Comparison of ENCODE assay signal across 37 cellular contexts in the genomic region with DNA sequence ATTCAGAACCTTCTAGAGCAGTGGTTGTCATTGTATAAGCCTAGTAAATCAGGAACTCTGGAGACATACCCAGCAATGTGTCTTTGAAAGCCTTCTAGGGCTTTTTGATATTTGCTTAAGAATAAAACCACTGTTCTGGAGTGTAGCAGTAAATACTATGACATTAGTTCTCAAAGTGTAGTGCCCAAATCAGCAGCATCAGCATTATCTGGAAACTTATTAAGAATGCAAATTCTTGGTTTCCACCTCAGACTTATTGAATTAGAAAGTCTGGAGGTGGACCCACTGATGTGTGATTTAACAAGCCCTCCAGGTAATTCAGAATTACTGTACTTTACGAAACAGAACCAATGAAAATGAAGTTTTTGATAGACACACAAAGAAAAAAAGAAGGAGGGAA.
"Had no signal": no experiment of that assay in that cellular context is flagged by ENCODE, and none has a peak within 500 bp of the region (broad histone marks: within the 10 kb centered on the region; RNA-seq: fewer than 3 reads in every experiment).

No MANE protein-coding gene starts in this region.

- DNase-seq: activated B cell treated with CpG ODN at 0.5 μM for 24 hours; activated CD4-positive, alpha-beta memory T cell treated with anti-CD3 and anti-CD28 coated beads, Interleukin-2, amount 10 ng/mL, durations not matched to agents 7 days and 5 days; activated CD4-positive, alpha-beta T cell treated with anti-CD3 and anti-CD28 coated beads for 4 hours; activated CD4-positive, alpha-beta T cell treated with anti-CD3 and anti-CD28 coated beads, Interleukin-2, amount 10 ng/mL, durations not matched to agents 24 days and 14 days; activated CD4-positive, alpha-beta T cell treated with anti-CD3 and anti-CD28 coated beads, Interleukin-2, amount 50 U/mL, for 48 hours; activated CD4-positive, CD25-positive, alpha-beta regulatory T cell treated with anti-CD3 and anti-CD28 coated beads, Interleukin-2, amount 50 U/mL, for 72 hours; activated CD8-positive, alpha-beta memory T cell treated with anti-CD3 and anti-CD28 coated beads for 24 hours; activated CD8-positive, alpha-beta memory T cell treated with anti-CD3 and anti-CD28 coated beads, Interleukin-2, amount 10 ng/mL, durations not matched to agents 7 days and 5 days; activated CD8-positive, alpha-beta memory T cell treated with anti-CD3 and anti-CD28 coated beads, Interleukin-2, amount 50 U/mL, for 48 hours; activated CD8-positive, alpha-beta T cell treated with anti-CD3 and anti-CD28 coated beads, Interleukin-2, amount 10 ng/mL, durations not matched to agents 7 days and 5 days; activated effector memory CD4-positive, alpha-beta T cell treated with Interleukin-2 at 50 U/mL for 16 hours; activated gamma-delta T cell; activated naive CD4-positive, alpha-beta T cell treated with anti-CD3 and anti-CD28 coated beads, Interleukin-2, amount 10 ng/mL, durations not matched to agents 7 days and 5 days; activated naive CD4-positive, alpha-beta T cell treated with Interleukin-2 at 50 U/mL for 16 hours; activated naive CD8-positive, alpha-beta T cell treated with anti-CD3 and anti-CD28 coated beads, Interleukin-2, amount 10 ng/mL, durations not matched to agents 7 days and 5 days; activated naive CD8-positive, alpha-beta T cell treated with anti-CD3 and anti-CD28 coated beads, Interleukin-2, amount 50 U/mL, for 24 hours; activated T-cell treated with anti-CD3 and anti-CD28 coated beads, Interleukin-2, amount 50 U/mL, for 24 hours; activated T-cell treated with anti-CD3 and anti-CD28 coated beads, Interleukin-2, amount 50 U/mL, for 48 hours; amygdala; anterior cingulate cortex; caudate nucleus; cerebellar nuclear complex; T-helper 1 cell; T-helper 2 cell; T-helper 9 cell had no signal

- H3K9me3 ChIP-seq: ascending aorta had no signal

- H3K27me3 Mint-ChIP-seq: activated B cell treated with CpG ODN at 0.5 μM for 24 hours; activated CD4-positive, alpha-beta memory T cell treated with anti-CD3 and anti-CD28 coated beads, Interleukin-2, amount 10 ng/mL, durations not matched to agents 7 days and 5 days; activated CD4-positive, alpha-beta T cell treated with anti-CD3 and anti-CD28 coated beads, Interleukin-2, amount 10 ng/mL, durations not matched to agents 24 days and 14 days; activated CD8-positive, alpha-beta memory T cell treated with anti-CD3 and anti-CD28 coated beads, Interleukin-2, amount 10 ng/mL, durations not matched to agents 7 days and 5 days; activated naive CD4-positive, alpha-beta T cell treated with anti-CD3 and anti-CD28 coated beads, Interleukin-2, amount 10 ng/mL, durations not matched to agents 7 days and 5 days; activated naive CD8-positive, alpha-beta T cell; activated naive CD8-positive, alpha-beta T cell treated with anti-CD3 and anti-CD28 coated beads, Interleukin-2, amount 10 ng/mL, durations not matched to agents 7 days and 5 days; activated T-cell treated with anti-CD3 and anti-CD28 coated beads, Interleukin-2, amount 50 U/mL, for 24 hours; brain; central memory CD8-positive, alpha-beta T cell had no signal

- H3K36me3 Mint-ChIP-seq: activated CD8-positive, alpha-beta memory T cell treated with anti-CD3 and anti-CD28 coated beads, Interleukin-2, amount 10 ng/mL, durations not matched to agents 7 days and 5 days; activated naive CD4-positive, alpha-beta T cell treated with anti-CD3 and anti-CD28 coated beads, Interleukin-2, amount 10 ng/mL, durations not matched to agents 7 days and 5 days; activated naive CD4-positive, alpha-beta T cell treated with anti-CD3 and anti-CD28 coated beads, Interleukin-2, amount 50 U/mL, for 24 hours; activated naive CD8-positive, alpha-beta T cell; activated naive CD8-positive, alpha-beta T cell treated with anti-CD3 and anti-CD28 coated beads, Interleukin-2, amount 10 ng/mL, durations not matched to agents 7 days and 5 days; brain had no signal

- H3K4me1 Mint-ChIP-seq: activated B cell treated with CpG ODN at 0.5 μM for 24 hours; activated CD4-positive, alpha-beta memory T cell treated with anti-CD3 and anti-CD28 coated beads, Interleukin-2, amount 10 ng/mL, durations not matched to agents 7 days and 5 days; activated CD4-positive, alpha-beta T cell treated with anti-CD3 and anti-CD28 coated beads, Interleukin-2, amount 10 ng/mL, durations not matched to agents 24 days and 14 days; activated CD8-positive, alpha-beta memory T cell treated with anti-CD3 and anti-CD28 coated beads, Interleukin-2, amount 10 ng/mL, durations not matched to agents 7 days and 5 days; activated naive CD4-positive, alpha-beta T cell treated with anti-CD3 and anti-CD28 coated beads, Interleukin-2, amount 10 ng/mL, durations not matched to agents 7 days and 5 days; activated naive CD4-positive, alpha-beta T cell treated with anti-CD3 and anti-CD28 coated beads, Interleukin-2, amount 50 U/mL, for 24 hours; activated naive CD8-positive, alpha-beta T cell treated with anti-CD3 and anti-CD28 coated beads, Interleukin-2, amount 10 ng/mL, durations not matched to agents 7 days and 5 days; activated naive CD8-positive, alpha-beta T cell treated with anti-CD3 and anti-CD28 coated beads, Interleukin-2, amount 50 U/mL, for 24 hours; central memory CD8-positive, alpha-beta T cell had no signal

- H3K27ac Mint-ChIP-seq: activated B cell treated with CpG ODN at 0.5 μM for 24 hours; activated CD4-positive, alpha-beta memory T cell treated with anti-CD3 and anti-CD28 coated beads, Interleukin-2, amount 10 ng/mL, durations not matched to agents 7 days and 5 days; activated CD4-positive, alpha-beta T cell treated with anti-CD3 and anti-CD28 coated beads, Interleukin-2, amount 10 ng/mL, durations not matched to agents 24 days and 14 days; activated CD8-positive, alpha-beta memory T cell treated with anti-CD3 and anti-CD28 coated beads, Interleukin-2, amount 10 ng/mL, durations not matched to agents 7 days and 5 days; activated CD8-positive, alpha-beta T cell treated with anti-CD3 and anti-CD28 coated beads, Interleukin-2, amount 10 ng/mL, durations not matched to agents 7 days and 5 days; activated naive CD4-positive, alpha-beta T cell treated with anti-CD3 and anti-CD28 coated beads, Interleukin-2, amount 10 ng/mL, durations not matched to agents 7 days and 5 days; activated naive CD4-positive, alpha-beta T cell treated with anti-CD3 and anti-CD28 coated beads, Interleukin-2, amount 50 U/mL, for 24 hours; activated naive CD8-positive, alpha-beta T cell; activated naive CD8-positive, alpha-beta T cell treated with anti-CD3 and anti-CD28 coated beads, Interleukin-2, amount 10 ng/mL, durations not matched to agents 7 days and 5 days; activated naive CD8-positive, alpha-beta T cell treated with anti-CD3 and anti-CD28 coated beads, Interleukin-2, amount 50 U/mL, for 24 hours; activated T-cell treated with anti-CD3 and anti-CD28 coated beads, Interleukin-2, amount 50 U/mL, for 24 hours; activated T-helper 2 cell treated with anti-CD3 and anti-CD28 coated beads, Interferon-gamma antibody, Interleukin-2, Interleukin-4, amounts not matched to agents 10 μg/mL and 5 μg/mL and 100 μg/mL, durations not matched to agents 14 hours and 24 hours and 36 hours; brain; T-helper 1 cell treated with Interleukin-12 subunit alpha and Interleukin-12 subunit beta and Interleukin-4 antibody, amounts not matched to agents 30 μg/mL and 1 μg/mL, for 36 hours; T-helper 2 cell treated with Interferon-gamma antibody and Interleukin-4, amounts not matched to agents 5 μg/mL and 100 μg/mL, for 36 hours had no signal

- H3K4me3 ChIP-seq: ascending aorta, cardiac muscle cell had no signal

- ATAC-seq: activated CD8-positive, alpha-beta memory T cell treated with anti-CD3 and anti-CD28 coated beads, Interleukin-2, amount 10 ng/mL, durations not matched to agents 7 days and 5 days; activated CD8-positive, alpha-beta T cell treated with anti-CD3 and anti-CD28 coated beads, Interleukin-2, amount 10 ng/mL, durations not matched to agents 7 days and 5 days; activated naive CD8-positive, alpha-beta T cell treated with anti-CD3 and anti-CD28 coated beads, Interleukin-2, amount 50 U/mL, for 24 hours had no signal

- H3K9me3 Mint-ChIP-seq: activated B cell treated with CpG ODN at 0.5 μM for 24 hours; activated CD4-positive, alpha-beta memory T cell treated with anti-CD3 and anti-CD28 coated beads, Interleukin-2, amount 10 ng/mL, durations not matched to agents 7 days and 5 days; activated CD4-positive, alpha-beta T cell treated with anti-CD3 and anti-CD28 coated beads, Interleukin-2, amount 10 ng/mL, durations not matched to agents 24 days and 14 days; activated naive CD4-positive, alpha-beta T cell treated with anti-CD3 and anti-CD28 coated beads, Interleukin-2, amount 10 ng/mL, durations not matched to agents 7 days and 5 days; activated naive CD4-positive, alpha-beta T cell treated with anti-CD3 and anti-CD28 coated beads, Interleukin-2, amount 50 U/mL, for 24 hours; activated naive CD8-positive, alpha-beta T cell treated with anti-CD3 and anti-CD28 coated beads, Interleukin-2, amount 10 ng/mL, durations not matched to agents 7 days and 5 days; activated naive CD8-positive, alpha-beta T cell treated with anti-CD3 and anti-CD28 coated beads, Interleukin-2, amount 50 U/mL, for 24 hours; activated T-cell treated with anti-CD3 and anti-CD28 coated beads, Interleukin-2, amount 50 U/mL, for 24 hours; activated T-helper 2 cell treated with anti-CD3 and anti-CD28 coated beads, Interferon-gamma antibody, Interleukin-2, Interleukin-4, amounts not matched to agents 10 μg/mL and 5 μg/mL and 100 μg/mL, durations not matched to agents 14 hours and 24 hours and 36 hours; brain; central memory CD8-positive, alpha-beta T cell; T-helper 1 cell treated with Interleukin-12 subunit alpha and Interleukin-12 subunit beta and Interleukin-4 antibody, amounts not matched to agents 30 μg/mL and 1 μg/mL, for 36 hours; T-helper 2 cell treated with Interferon-gamma antibody and Interleukin-4, amounts not matched to agents 5 μg/mL and 100 μg/mL, for 36 hours had no signal

- H3K4me3 Mint-ChIP-seq: activated B cell treated with CpG ODN at 0.5 μM for 24 hours; activated CD4-positive, alpha-beta memory T cell treated with anti-CD3 and anti-CD28 coated beads, Interleukin-2, amount 10 ng/mL, durations not matched to agents 7 days and 5 days; activated CD4-positive, alpha-beta T cell treated with anti-CD3 and anti-CD28 coated beads, Interleukin-2, amount 10 ng/mL, durations not matched to agents 24 days and 14 days; activated CD8-positive, alpha-beta memory T cell treated with anti-CD3 and anti-CD28 coated beads, Interleukin-2, amount 10 ng/mL, durations not matched to agents 7 days and 5 days; activated CD8-positive, alpha-beta T cell treated with anti-CD3 and anti-CD28 coated beads, Interleukin-2, amount 10 ng/mL, durations not matched to agents 7 days and 5 days; activated naive CD4-positive, alpha-beta T cell treated with anti-CD3 and anti-CD28 coated beads, Interleukin-2, amount 10 ng/mL, durations not matched to agents 7 days and 5 days; activated naive CD4-positive, alpha-beta T cell treated with anti-CD3 and anti-CD28 coated beads, Interleukin-2, amount 50 U/mL, for 24 hours; activated naive CD8-positive, alpha-beta T cell; activated naive CD8-positive, alpha-beta T cell treated with anti-CD3 and anti-CD28 coated beads, Interleukin-2, amount 10 ng/mL, durations not matched to agents 7 days and 5 days; activated naive CD8-positive, alpha-beta T cell treated with anti-CD3 and anti-CD28 coated beads, Interleukin-2, amount 50 U/mL, for 24 hours; activated T-cell treated with anti-CD3 and anti-CD28 coated beads, Interleukin-2, amount 50 U/mL, for 24 hours; brain; central memory CD8-positive, alpha-beta T cell; T-helper 1 cell treated with Interleukin-12 subunit alpha and Interleukin-12 subunit beta and Interleukin-4 antibody, amounts not matched to agents 30 μg/mL and 1 μg/mL, for 36 hours; T-helper 2 cell treated with Interferon-gamma antibody and Interleukin-4, amounts not matched to agents 5 μg/mL and 100 μg/mL, for 36 hours had no signal

- H3K4me1 ChIP-seq: ascending aorta had no signal

- H3K36me3 ChIP-seq: ascending aorta, cardiac muscle cell had no signal

- H3K27me3 ChIP-seq: ascending aorta, cardiac muscle cell had no signal

- H3K27ac ChIP-seq: ascending aorta, cardiac muscle cell, VCaP had no signal

- FAIRE-seq: bronchial epithelial cell, TTC549 had no signal
